ENCODE assay signal across 8 cellular contexts in genomic region chr10:119726291-119727261, GRCh38. TPM values are rescaled to one million over a fixed set of nuclear protein-coding genes. Genes with fewer than 3 reads are reported as not detected.
DNase-seq lines count a peak whose midpoint lies in the region; ATAC-seq and TF ChIP-seq lines count a peak whose summit lies in the region.

No MANE protein-coding gene starts in this region.

- TF ChIP-seq CTCF in AG04450 (IDR thresholded peaks at IDR 0.05; ENCODE audit: low read depth, low read length) (no peak), HFFc6 (IDR thresholded peaks at IDR 0.05) (no peak), fibroblast of pulmonary artery (IDR thresholded peaks at IDR 0.05; ENCODE audit: low read length, missing control alignments) (no peak)

- peak overlapping the region; percentile 87 for H2BK5ac ChIP-seq in trophoblast cell (ENCODE audit: low read depth, low read length, poor library complexity)

- H3K14ac ChIP-seq in trophoblast cell (ENCODE audit: low read length), result peak overlapping the region; percentile 76

- no peaks in the 10 kb centered on the region for H3K9me3 ChIP-seq in AG04450 (ENCODE audit: control insufficient read depth, insufficient read depth, low read length)
- no peaks in the 10 kb centered on the region for H3K9me3 ChIP-seq in trophoblast cell (ENCODE audit: insufficient read depth, low read depth, low read length)

- H2AFZ ChIP-seq in trophoblast cell (ENCODE audit: insufficient read depth, low read length, poor library complexity), result peak overlapping the region; percentile 69

- peaks cover 6% of the 10 kb centered on the region for H3K79me2 ChIP-seq in trophoblast cell (ENCODE audit: control insufficient read depth, insufficient read depth, low read length, poor library complexity)

- H3K27me3 ChIP-seq in AG04450 (ENCODE audit: control insufficient read depth, insufficient read depth, low read length) (no peaks in the 10 kb centered on the region), trophoblast cell (ENCODE audit: insufficient read depth, low read length) (no peaks in the 10 kb centered on the region)

- POLR2A ChIA-PET in AG04450 (lab: Yijun Ruan, JAX), result interaction anchor here (0.7 to 1.3 kb wide), 11 partner anchors 10 to 562 kb away, joined by 3 to 7 read pairs (median 5); partner anchors contain the start of gene BAG3

- intact Hi-C loops in activated CD4-positive, alpha-beta T cell treated with anti-CD3 and anti-CD28 coated beads, Interleukin-2, amount 10 ng/mL, durations not matched to agents 24 days and 14 days (cut with micrococcal nuclease), result loop anchor here (5.0 to 10.0 kb wide), 2 partner anchors 129 to 192 kb away; partner anchors contain the start of gene TIAL1

- H3K27ac Mint-ChIP-seq in HFFc6, result peak overlapping the region; percentile 62; the same call in 1 of the 2 replicates
- H3K27ac Mint-ChIP-seq in activated CD4-positive, alpha-beta T cell treated with anti-CD3 and anti-CD28 coated beads, Interleukin-2, amount 10 ng/mL, durations not matched to agents 24 days and 14 days, result peak overlapping the region; percentile 86

- peak overlapping the region; percentile 67 for H4K12ac ChIP-seq in trophoblast cell (ENCODE audit: low read depth, low read length)

- no peaks in the 10 kb centered on the region for H3K36me3 Mint-ChIP-seq in HFFc6 (ENCODE audit: low read depth)
- H3K36me3 Mint-ChIP-seq in activated CD4-positive, alpha-beta T cell treated with anti-CD3 and anti-CD28 coated beads, Interleukin-2, amount 10 ng/mL, durations not matched to agents 24 days and 14 days (ENCODE audit: low read depth), result peaks cover 5% of the 10 kb centered on the region

- H3K27me3 Mint-ChIP-seq in HFFc6 (ENCODE audit: insufficient read depth), result no peaks in the 10 kb centered on the region
- H3K27me3 Mint-ChIP-seq in activated CD4-positive, alpha-beta T cell treated with anti-CD3 and anti-CD28 coated beads, Interleukin-2, amount 10 ng/mL, durations not matched to agents 24 days and 14 days, result no peaks in the 10 kb centered on the region

- peak overlapping the region; percentile 90 for H3K4me3 Mint-ChIP-seq in HFFc6
- H3K4me3 Mint-ChIP-seq in activated CD4-positive, alpha-beta T cell treated with anti-CD3 and anti-CD28 coated beads, Interleukin-2, amount 10 ng/mL, durations not matched to agents 24 days and 14 days, result peak overlapping the region; percentile 91

- CTCF ChIA-PET in AG04450 (lab: Charles Lee), result interaction anchor here (0.6 to 4.2 kb wide), 12 partner anchors 8 to 133 kb away, joined by 3 to 23 read pairs (median 4); no protein-coding TSS in a partner anchor

- peak overlapping the region; percentile 71 for H3K9ac ChIP-seq in trophoblast cell (ENCODE audit: low read length)

- H2BK12ac ChIP-seq in trophoblast cell (ENCODE audit: low read length), result no peak overlapping the region

- peak overlapping the region; percentile 66 for H4K8ac ChIP-seq in trophoblast cell (ENCODE audit: low read depth, low read length)

- peaks cover 7 to 10% of the 10 kb centered on the region in 2 experiments for H3K4me1 ChIP-seq in trophoblast cell (ENCODE audit: control insufficient read depth in 1 of 2, insufficient read depth in 2 of 2, low read length in 2 of 2)

- no peaks in the 10 kb centered on the region for H3K9me3 Mint-ChIP-seq in HFFc6
- no peaks in the 10 kb centered on the region for H3K9me3 Mint-ChIP-seq in activated CD4-positive, alpha-beta T cell treated with anti-CD3 and anti-CD28 coated beads, Interleukin-2, amount 10 ng/mL, durations not matched to agents 24 days and 14 days

- peaks cover 48% of the 10 kb centered on the region for H3K4me1 Mint-ChIP-seq in HFFc6 (ENCODE audit: low read depth)
- peaks cover 37% of the 10 kb centered on the region for H3K4me1 Mint-ChIP-seq in activated CD4-positive, alpha-beta T cell treated with anti-CD3 and anti-CD28 coated beads, Interleukin-2, amount 10 ng/mL, durations not matched to agents 24 days and 14 days

- H3K18ac ChIP-seq in trophoblast cell (ENCODE audit: low read length), result peak overlapping the region; percentile 80

- DNase-seq in AG04450 (ENCODE audit: low read depth, low spot score) (no peak), HFFc6 (no peak), fibroblast of pulmonary artery (ENCODE audit: low read depth) (no peak), trophoblast cell (peak; percentile 9 to 16), NCI-H2196 (lab: John Stamatoyannopoulos, UW; ENCODE audit: unreplicated experiment) (no peak)
- DNase-seq in activated CD4-positive, alpha-beta T cell treated with anti-CD3 and anti-CD28 coated beads, Interleukin-2, amount 10 ng/mL, durations not matched to agents 24 days and 14 days, result peak; percentile 63

- no CpG with 5 or more reads among the region's 57 CpGs for WGBS in trophoblast cell (ENCODE audit: extremely low coverage, insufficient coverage, insufficient read length)

- ATAC-seq in HG03521 (IDR thresholded peaks at IDR 0.05; ENCODE audit: unreplicated experiment), result no peak
- ATAC-seq in GM18868 (IDR thresholded peaks at IDR 0.05; ENCODE audit: unreplicated experiment), result no peak

- no peak overlapping the region for H2AK5ac ChIP-seq in trophoblast cell (ENCODE audit: low read length)

- peaks cover 11% of the 10 kb centered on the region for H3K79me1 ChIP-seq in trophoblast cell (ENCODE audit: low read length)

- peak overlapping the region; percentile 86 for H4K91ac ChIP-seq in trophoblast cell (ENCODE audit: low read depth, low read length)

- H3K4me2 ChIP-seq in trophoblast cell (ENCODE audit: low read length), result peak overlapping the region; percentile 91

- H2BK120ac ChIP-seq in trophoblast cell (ENCODE audit: insufficient read depth, low read length, poor library complexity), result peak overlapping the region; percentile 86

- H3K4me3 ChIP-seq in AG04450 (ENCODE audit: low read depth, low read length), result peak overlapping the region; percentile 71
- peak overlapping the region; percentile 63 for H3K4me3 ChIP-seq in fibroblast of pulmonary artery (replicated peaks; ENCODE audit: low read depth, low read length)
- peak overlapping the region; percentile 94 for H3K4me3 ChIP-seq in trophoblast cell (ENCODE audit: low read depth, low read length)

- H3K27ac ChIP-seq in AG04450 (ENCODE audit: low read depth, low read length) (no peak overlapping the region), trophoblast cell (ENCODE audit: low read depth, low read length) (peak overlapping the region; percentile 88)

- H3K4ac ChIP-seq in trophoblast cell (ENCODE audit: low read depth, low read length), result peak overlapping the region; percentile 30

- no peak overlapping the region for H3K23ac ChIP-seq in trophoblast cell (ENCODE audit: low read length)

- peaks cover 0 to 3% of the 10 kb centered on the region in 2 experiments for H3K36me3 ChIP-seq in trophoblast cell (ENCODE audit: control insufficient read depth in 1 of 2, insufficient read depth in 2 of 2, low read length in 2 of 2)

RNA-seq across cellular contexts. Expression of gene INPP5F, which starts 0.7 kb away (rescaled TPM):
- 21.8 and 22.3 TPM in 2 replicates for polyA plus RNA-seq in AG04450 (2011; rRNA removed)
- 11.4 and 17.8 TPM in 2 replicates for polyA minus RNA-seq in AG04450 (2011; rRNA and poly(A)+ RNA removed)
- 10 to 100 TPM in 5 of 6 experiments, 1 to 10 TPM in 1; 8.7 to 12.8 (median 12.5) TPM for total RNA-seq in HFFc6 (2021; fragmentation: NEBNext Ultra II Directional; extraction: Animal tissue kit (Norgen Biotek cat#: 25700))
- 18.1 and 18.3 TPM in 2 replicates for total RNA-seq in activated CD4-positive, alpha-beta T cell treated with anti-CD3 and anti-CD28 coated beads, Interleukin-2, amount 10 ng/mL, durations not matched to agents 24 days and 14 days
- 62.9 and 65.6 TPM in 2 replicates for polyA plus RNA-seq in trophoblast cell (2013)

Comparison
In these comparisons a context has a peak if more than half of its experiments do, and no peak if none do; other contexts are left out.
1. DNase-seq: peak in activated CD4-positive, alpha-beta T cell treated with anti-CD3 and anti-CD28 coated beads, Interleukin-2, amount 10 ng/mL, durations not matched to agents 24 days and 14 days (single experiment) and trophoblast cell (2 of 2); none in AG04450 (single experiment), HFFc6 (single experiment), fibroblast of pulmonary artery (single experiment) and NCI-H2196 (single experiment).
2. Peak in every context shown above with its lines, with median percentiles within 50 percentile points of each other: H3K4me3 ChIP-seq.